ENCODE assay signal across 16 cellular contexts in genomic region chr2:67015681-67016080, GRCh38.
A peak's percentile ranks its signal among the peaks of the same experiment; 100 is the strongest.
DNase-seq lines count a peak whose midpoint lies in the region; ATAC-seq and TF ChIP-seq lines count a peak whose summit lies in the region.
"Had no signal": no experiment of that assay in that cellular context is flagged by ENCODE, and none has a peak within 500 bp of the region (broad histone marks: within the 10 kb centered on the region; RNA-seq: fewer than 3 reads in every experiment).

No MANE protein-coding gene starts in this region.

- DNase-seq in DMS79 treated with DMSO at 0.1 percent for 48 hours (lab: John Stamatoyannopoulos, UW): peak; percentile 6
- no peak for DNase-seq in DMS79 (lab: John Stamatoyannopoulos, UW)
- DNase-seq in NCI-H69 (lab: John Stamatoyannopoulos, UW): peak; percentile 56
- DNase-seq in epithelial cell of esophagus (ENCODE audit: low read depth): peak; percentile 54
- no peak for DNase-seq in mucosa of descending colon
- DNase-seq in activated CD4-positive, alpha-beta T cell treated with anti-CD3 and anti-CD28 coated beads, Interleukin-2, amount 50 U/mL, for 48 hours: no peak
- no peak for DNase-seq in NCI-H187 (lab: John Stamatoyannopoulos, UW)
- no peak for DNase-seq in NCI-H2227 treated with DMSO at 0.1 percent for 48 hours (lab: John Stamatoyannopoulos, UW)
- DNase-seq: AML-193, KG1, NCI-H1417, NCI-H187 treated with DMSO at 0.1 percent for 48 hours, NCI-H446, NCI-H774, RPMI8226 had no signal

- H3K4me1 ChIP-seq in mucosa of descending colon (ENCODE audit: low read depth): no peaks in the 10 kb centered on the region

- TF ChIP-seq CTCF in epithelial cell of esophagus (IDR thresholded peaks at IDR 0.05; ENCODE audit: insufficient read depth, low read depth, low read length, missing control alignments) (no peak), mucosa of descending colon (IDR thresholded peaks at IDR 0.05) (no peak)

- no peaks in the 10 kb centered on the region for H3K36me3 ChIP-seq in mucosa of descending colon (ENCODE audit: low read depth)

- intact Hi-C loops in mucosa of descending colon (cut with DNase I, micrococcal nuclease): no loop called here

- ATAC-seq in mucosa of descending colon: peak; percentile 47
- ATAC-seq: HepG2 had no signal

- no peaks in the 10 kb centered on the region for H3K9me3 ChIP-seq in mucosa of descending colon

- no peak overlapping the region for H3K4me3 ChIP-seq in epithelial cell of esophagus (ENCODE audit: low read length)
- H3K4me3 ChIP-seq in mucosa of descending colon: no peak overlapping the region

Comparison
In these comparisons a context has a peak if more than half of its experiments do, and no peak if none do; other contexts are left out.
1. DNase-seq: peak in DMS79 treated with DMSO at 0.1 percent for 48 hours (single experiment), NCI-H69 (single experiment) and epithelial cell of esophagus (single experiment); none in DMS79 (single experiment), mucosa of descending colon (0 of 3), activated CD4-positive, alpha-beta T cell treated with anti-CD3 and anti-CD28 coated beads, Interleukin-2, amount 50 U/mL, for 48 hours (0 of 2), NCI-H187 (0 of 2) and NCI-H2227 treated with DMSO at 0.1 percent for 48 hours (single experiment).